Comparison of ENCODE assay signal across 22 cellular contexts in genomic region chr5:16880547-16880946, GRCh38. TPM values are rescaled to one million over a fixed set of nuclear protein-coding genes. Genes with fewer than 3 reads are reported as not detected.
DNase-seq lines count a peak whose midpoint lies in the region; ATAC-seq and TF ChIP-seq lines count a peak whose summit lies in the region.
"Had no signal": no experiment of that assay in that cellular context is flagged by ENCODE, and none has a peak within 500 bp of the region (broad histone marks: within the 10 kb centered on the region; RNA-seq: fewer than 3 reads in every experiment).

No MANE protein-coding gene starts in this region.

- TF ChIP-seq CTCF in 22Rv1 (IDR thresholded peaks at IDR 0.05) (no peak), colonic mucosa (IDR thresholded peaks at IDR 0.05) (no peak), osteocyte (IDR thresholded peaks at IDR 0.05) (no peak)

- no peaks in the 10 kb centered on the region for H3K9me3 ChIP-seq in colonic mucosa
- H3K9me3 ChIP-seq: gastroesophageal sphincter, MG63, neutrophil, SJSA1 had no signal

- H3K4me1 ChIP-seq in colonic mucosa, result peaks cover 8% of the 10 kb centered on the region
- H3K4me1 ChIP-seq: gastroesophageal sphincter had no signal

- H3K9ac ChIP-seq in colonic mucosa (ENCODE audit: low read depth in 2 of 2, low read length in 2 of 2), result peak overlapping the region in 1 of 2 donors; percentile 7

- no peak overlapping the region for H3K4me3 Mint-ChIP-seq in osteocyte (ENCODE audit: unreplicated experiment)
- no peak overlapping the region for H3K4me3 Mint-ChIP-seq in activated CD4-positive, alpha-beta memory T cell treated with anti-CD3 and anti-CD28 coated beads, Interleukin-2, amount 10 ng/mL, durations not matched to agents 7 days and 5 days
- H3K4me3 Mint-ChIP-seq in activated naive CD4-positive, alpha-beta T cell treated with anti-CD3 and anti-CD28 coated beads for 36 hours, result no peak overlapping the region
- no peak overlapping the region for H3K4me3 Mint-ChIP-seq in naive thymus-derived CD8-positive, alpha-beta T cell
- H3K4me3 Mint-ChIP-seq: T-helper 17 cell had no signal

- CTCF ChIA-PET in activated CD4-positive, alpha-beta memory T cell treated with anti-CD3 and anti-CD28 coated beads, Interleukin-2, amount 10 ng/mL, durations not matched to agents 7 days and 5 days (lab: Charles Lee), result no interaction called here
- CTCF ChIA-PET in activated naive CD4-positive, alpha-beta T cell treated with anti-CD3 and anti-CD28 coated beads for 36 hours (lab: Charles Lee), result no interaction called here

- peaks cover 10% of the 10 kb centered on the region for H3K36me3 Mint-ChIP-seq in osteocyte (ENCODE audit: unreplicated experiment)
- no peaks in the 10 kb centered on the region for H3K36me3 Mint-ChIP-seq in activated CD4-positive, alpha-beta memory T cell treated with anti-CD3 and anti-CD28 coated beads, Interleukin-2, amount 10 ng/mL, durations not matched to agents 7 days and 5 days (ENCODE audit: low read depth)
- no peaks in the 10 kb centered on the region for H3K36me3 Mint-ChIP-seq in activated naive CD4-positive, alpha-beta T cell treated with anti-CD3 and anti-CD28 coated beads for 36 hours (ENCODE audit: low read depth)
- H3K36me3 Mint-ChIP-seq in naive thymus-derived CD8-positive, alpha-beta T cell, result no peaks in the 10 kb centered on the region

- intact Hi-C loops in colonic mucosa (cut with DNase I), result no loop called here
- intact Hi-C loops in activated naive CD4-positive, alpha-beta T cell treated with anti-CD3 and anti-CD28 coated beads for 36 hours (cut with micrococcal nuclease), result no loop called here

- H3K27me3 ChIP-seq in colonic mucosa, result no peaks in the 10 kb centered on the region
- H3K27me3 ChIP-seq: gastroesophageal sphincter, MG63, neutrophil, SJSA1 had no signal

- H3K27ac ChIP-seq in 22Rv1, result peak overlapping the region; percentile 37
- peak overlapping the region; percentile 46 for H3K27ac ChIP-seq in colonic mucosa
- H3K27ac ChIP-seq: dorsolateral prefrontal cortex, gastroesophageal sphincter, neutrophil, SJSA1, WERI-Rb-1 had no signal

- H3K27me3 Mint-ChIP-seq in osteocyte (ENCODE audit: unreplicated experiment), result no peaks in the 10 kb centered on the region
- no peaks in the 10 kb centered on the region for H3K27me3 Mint-ChIP-seq in activated CD4-positive, alpha-beta memory T cell treated with anti-CD3 and anti-CD28 coated beads, Interleukin-2, amount 10 ng/mL, durations not matched to agents 7 days and 5 days
- H3K27me3 Mint-ChIP-seq in activated naive CD4-positive, alpha-beta T cell treated with anti-CD3 and anti-CD28 coated beads for 36 hours (ENCODE audit: low read depth), result no peaks in the 10 kb centered on the region
- peaks cover 0 to 2% (median 0%) of the 10 kb centered on the region in 5 donors for H3K27me3 Mint-ChIP-seq in naive thymus-derived CD8-positive, alpha-beta T cell
- H3K27me3 Mint-ChIP-seq: T-helper 17 cell had no signal

- H3K27ac Mint-ChIP-seq in osteocyte (ENCODE audit: unreplicated experiment), result peak overlapping the region; percentile 42
- no peak overlapping the region for H3K27ac Mint-ChIP-seq in activated CD4-positive, alpha-beta memory T cell treated with anti-CD3 and anti-CD28 coated beads, Interleukin-2, amount 10 ng/mL, durations not matched to agents 7 days and 5 days
- no peak overlapping the region for H3K27ac Mint-ChIP-seq in activated naive CD4-positive, alpha-beta T cell treated with anti-CD3 and anti-CD28 coated beads for 36 hours
- H3K27ac Mint-ChIP-seq in naive thymus-derived CD8-positive, alpha-beta T cell, result no peak overlapping the region
- H3K27ac Mint-ChIP-seq: T-helper 17 cell had no signal

- POLR2A ChIA-PET in activated CD4-positive, alpha-beta memory T cell treated with anti-CD3 and anti-CD28 coated beads, Interleukin-2, amount 10 ng/mL, durations not matched to agents 7 days and 5 days (lab: Charles Lee), result no interaction called here
- POLR2A ChIA-PET in naive thymus-derived CD8-positive, alpha-beta T cell (lab: Charles Lee), result no interaction called here

- DNase-seq in LHCN-M2 (ENCODE audit: low read depth) (peak; percentile 86), colonic mucosa (no peak), osteocyte (ENCODE audit: extremely low spot score, unreplicated experiment) (no peak)
- DNase-seq in activated CD4-positive, alpha-beta memory T cell treated with anti-CD3 and anti-CD28 coated beads, Interleukin-2, amount 10 ng/mL, durations not matched to agents 7 days and 5 days, result no peak
- no peak for DNase-seq in activated naive CD4-positive, alpha-beta T cell treated with anti-CD3 and anti-CD28 coated beads for 36 hours
- no peak for DNase-seq in naive thymus-derived CD8-positive, alpha-beta T cell
- DNase-seq: activated CD4-positive, alpha-beta T cell treated with anti-CD3 and anti-CD28 coated beads, Interleukin-2, amount 50 U/mL, for 4 hours; activated T-cell treated with anti-CD3 and anti-CD28 coated beads for 4 hours; amniotic stem cell; C1 segment of cervical spinal cord; dorsolateral prefrontal cortex; GDM1; left cardiac atrium; MG63; NCI-H1436; T-helper 17 cell; WERI-Rb-1 had no signal

- peaks cover 79% of the 10 kb centered on the region for H3K4me1 Mint-ChIP-seq in osteocyte (ENCODE audit: unreplicated experiment)
- H3K4me1 Mint-ChIP-seq in activated CD4-positive, alpha-beta memory T cell treated with anti-CD3 and anti-CD28 coated beads, Interleukin-2, amount 10 ng/mL, durations not matched to agents 7 days and 5 days, result no peaks in the 10 kb centered on the region
- H3K4me1 Mint-ChIP-seq in activated naive CD4-positive, alpha-beta T cell treated with anti-CD3 and anti-CD28 coated beads for 36 hours (ENCODE audit: low read depth), result no peaks in the 10 kb centered on the region
- no peaks in the 10 kb centered on the region for H3K4me1 Mint-ChIP-seq in naive thymus-derived CD8-positive, alpha-beta T cell
- H3K4me1 Mint-ChIP-seq: T-helper 17 cell had no signal

- ATAC-seq in naive thymus-derived CD8-positive, alpha-beta T cell, result no peak
- ATAC-seq in esophagus mucosa, result no peak
- ATAC-seq: gastroesophageal sphincter, left cardiac atrium, T-helper 17 cell had no signal

- H3K36me3 ChIP-seq in colonic mucosa, result no peaks in the 10 kb centered on the region
- H3K36me3 ChIP-seq: gastroesophageal sphincter, neutrophil had no signal

- no peak overlapping the region for H3K4me3 ChIP-seq in colonic mucosa
- H3K4me3 ChIP-seq: dorsolateral prefrontal cortex, gastroesophageal sphincter, MG63, SJSA1 had no signal

- H3K9me3 Mint-ChIP-seq in osteocyte (ENCODE audit: unreplicated experiment), result no peaks in the 10 kb centered on the region
- peaks cover 2% of the 10 kb centered on the region for H3K9me3 Mint-ChIP-seq in activated CD4-positive, alpha-beta memory T cell treated with anti-CD3 and anti-CD28 coated beads, Interleukin-2, amount 10 ng/mL, durations not matched to agents 7 days and 5 days
- no peaks in the 10 kb centered on the region for H3K9me3 Mint-ChIP-seq in activated naive CD4-positive, alpha-beta T cell treated with anti-CD3 and anti-CD28 coated beads for 36 hours
- H3K9me3 Mint-ChIP-seq in naive thymus-derived CD8-positive, alpha-beta T cell, result peaks cover 0 to 7% (median under 1%) of the 10 kb centered on the region in 9 donors

RNA-seq across cellular contexts. Expression of gene MYO10, which starts 55.5 kb away (rescaled TPM):
- 21.5 and 29.8 TPM in 2 replicates for total RNA-seq in LHCN-M2 (2014; rRNA removed)
- 25.1 TPM for polyA plus RNA-seq in LHCN-M2 (2012)
- total RNA-seq in colonic mucosa, result 10 to 100 TPM; 57.9 to 61.9 TPM
- 87.8 and 89.5 TPM in 2 replicates for total RNA-seq in osteocyte
- under 1 TPM in 1 of 2 experiments, not detected in 1; 0.23 TPM for total RNA-seq in activated CD4-positive, alpha-beta memory T cell treated with anti-CD3 and anti-CD28 coated beads, Interleukin-2, amount 10 ng/mL, durations not matched to agents 7 days and 5 days
- under 1 TPM; 0.05 to 0.27 TPM for total RNA-seq in activated naive CD4-positive, alpha-beta T cell treated with anti-CD3 and anti-CD28 coated beads for 36 hours
- total RNA-seq in naive thymus-derived CD8-positive, alpha-beta T cell, result not detected
- under 1 TPM in 2 of 3 donors, not detected in 1; 0.02 to 0.07 TPM for polyA plus RNA-seq in naive thymus-derived CD8-positive, alpha-beta T cell
- total RNA-seq in esophagus mucosa, result 27.3 TPM

Comparison
In these comparisons a context has a peak if more than half of its experiments do, and no peak if none do; other contexts are left out.
1. RNA of gene MYO10, which starts 55.5 kb away (total RNA-seq): 87.8 to 89.5 TPM in osteocyte, 57.9 to 61.9 TPM in colonic mucosa, 21.5 to 29.8 TPM in LHCN-M2 and 27.3 TPM in esophagus mucosa (single experiment); 0.05 to 0.27 TPM in activated naive CD4-positive, alpha-beta T cell treated with anti-CD3 and anti-CD28 coated beads for 36 hours, not detected in naive thymus-derived CD8-positive, alpha-beta T cell and 0.23 TPM in activated CD4-positive, alpha-beta memory T cell treated with anti-CD3 and anti-CD28 coated beads, Interleukin-2, amount 10 ng/mL, durations not matched to agents 7 days and 5 days; every median in the first group is over 10 times any median in the second.